Comparison of ENCODE assay signal across 1 cellular context in the genomic region with DNA sequence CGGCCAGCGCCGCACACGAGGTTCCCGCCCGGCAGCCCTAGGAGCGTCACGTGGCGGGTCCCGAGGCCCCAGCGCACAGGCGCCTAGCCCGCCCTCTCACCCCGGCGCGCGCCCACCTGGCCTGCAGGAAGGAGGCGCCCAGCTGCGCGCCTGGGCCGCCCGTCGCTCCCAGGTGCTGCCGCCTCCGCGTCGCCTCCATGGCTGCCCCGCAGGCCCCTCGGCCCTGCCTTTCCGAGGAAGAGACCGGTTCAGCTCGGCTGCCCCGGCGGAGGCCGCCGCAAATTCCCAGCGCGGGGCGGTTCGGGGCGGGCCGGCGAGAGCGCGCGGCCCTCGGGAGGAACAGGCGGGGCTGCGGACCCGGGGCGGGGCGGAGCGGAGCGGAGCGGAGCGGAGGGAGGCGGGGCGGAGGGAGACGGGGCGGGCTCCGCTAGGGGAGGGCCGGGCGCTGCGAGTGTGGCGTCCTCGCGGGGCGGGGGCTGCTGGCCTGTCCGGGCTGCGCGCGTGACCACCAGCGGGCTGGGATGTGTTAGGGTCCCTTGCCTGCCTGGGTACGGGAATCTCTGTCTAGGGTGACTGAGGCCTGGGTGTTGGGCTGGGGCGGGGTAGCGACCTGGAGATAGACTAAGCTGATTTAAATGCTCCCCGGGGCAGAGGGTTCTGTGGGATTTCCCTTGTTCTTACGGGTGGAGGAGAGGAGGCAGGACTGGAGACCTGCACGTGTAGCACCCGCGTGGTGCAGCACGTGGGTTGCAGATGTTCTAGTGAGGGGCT.
TF ChIP-seq lines count a peak whose summit lies in the region.

A gene (minus strand): TSS at position 343 of the 771 bp plus-strand sequence. CDS start 144 bp downstream, at position 199.

TF ChIP-seq in HepG2, 621 proteins besides CTCF, POLR2A, EP300 and RAD21 (continued from another document and continues in another):
- TF ChIP-seq, protein P1, sequence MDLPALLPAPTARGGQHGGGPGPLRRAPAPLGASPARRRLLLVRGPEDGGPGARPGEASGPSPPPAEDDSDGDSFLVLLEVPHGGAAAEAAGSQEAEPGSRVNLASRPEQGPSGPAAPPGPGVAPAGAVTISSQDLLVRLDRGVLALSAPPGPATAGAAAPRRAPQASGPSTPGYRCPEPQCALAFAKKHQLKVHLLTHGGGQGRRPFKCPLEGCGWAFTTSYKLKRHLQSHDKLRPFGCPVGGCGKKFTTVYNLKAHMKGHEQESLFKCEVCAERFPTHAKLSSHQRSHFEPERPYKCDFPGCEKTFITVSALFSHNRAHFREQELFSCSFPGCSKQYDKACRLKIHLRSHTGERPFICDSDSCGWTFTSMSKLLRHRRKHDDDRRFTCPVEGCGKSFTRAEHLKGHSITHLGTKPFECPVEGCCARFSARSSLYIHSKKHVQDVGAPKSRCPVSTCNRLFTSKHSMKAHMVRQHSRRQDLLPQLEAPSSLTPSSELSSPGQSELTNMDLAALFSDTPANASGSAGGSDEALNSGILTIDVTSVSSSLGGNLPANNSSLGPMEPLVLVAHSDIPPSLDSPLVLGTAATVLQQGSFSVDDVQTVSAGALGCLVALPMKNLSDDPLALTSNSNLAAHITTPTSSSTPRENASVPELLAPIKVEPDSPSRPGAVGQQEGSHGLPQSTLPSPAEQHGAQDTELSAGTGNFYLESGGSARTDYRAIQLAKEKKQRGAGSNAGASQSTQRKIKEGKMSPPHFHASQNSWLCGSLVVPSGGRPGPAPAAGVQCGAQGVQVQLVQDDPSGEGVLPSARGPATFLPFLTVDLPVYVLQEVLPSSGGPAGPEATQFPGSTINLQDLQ (CRISPR knock-in tag; IDR thresholded peaks at IDR 0.05) = peak; percentile 73; the same call in 1 of the 2 replicates
- 0 out of 2 replicates have a peak, but pooled peaks have one; percentile 82 for TF ChIP-seq ZNF101 (CRISPR knock-in tag; IDR thresholded peaks at IDR 0.05; ENCODE audit: borderline replicate concordance, low read depth)
- TF ChIP-seq, protein P2, sequence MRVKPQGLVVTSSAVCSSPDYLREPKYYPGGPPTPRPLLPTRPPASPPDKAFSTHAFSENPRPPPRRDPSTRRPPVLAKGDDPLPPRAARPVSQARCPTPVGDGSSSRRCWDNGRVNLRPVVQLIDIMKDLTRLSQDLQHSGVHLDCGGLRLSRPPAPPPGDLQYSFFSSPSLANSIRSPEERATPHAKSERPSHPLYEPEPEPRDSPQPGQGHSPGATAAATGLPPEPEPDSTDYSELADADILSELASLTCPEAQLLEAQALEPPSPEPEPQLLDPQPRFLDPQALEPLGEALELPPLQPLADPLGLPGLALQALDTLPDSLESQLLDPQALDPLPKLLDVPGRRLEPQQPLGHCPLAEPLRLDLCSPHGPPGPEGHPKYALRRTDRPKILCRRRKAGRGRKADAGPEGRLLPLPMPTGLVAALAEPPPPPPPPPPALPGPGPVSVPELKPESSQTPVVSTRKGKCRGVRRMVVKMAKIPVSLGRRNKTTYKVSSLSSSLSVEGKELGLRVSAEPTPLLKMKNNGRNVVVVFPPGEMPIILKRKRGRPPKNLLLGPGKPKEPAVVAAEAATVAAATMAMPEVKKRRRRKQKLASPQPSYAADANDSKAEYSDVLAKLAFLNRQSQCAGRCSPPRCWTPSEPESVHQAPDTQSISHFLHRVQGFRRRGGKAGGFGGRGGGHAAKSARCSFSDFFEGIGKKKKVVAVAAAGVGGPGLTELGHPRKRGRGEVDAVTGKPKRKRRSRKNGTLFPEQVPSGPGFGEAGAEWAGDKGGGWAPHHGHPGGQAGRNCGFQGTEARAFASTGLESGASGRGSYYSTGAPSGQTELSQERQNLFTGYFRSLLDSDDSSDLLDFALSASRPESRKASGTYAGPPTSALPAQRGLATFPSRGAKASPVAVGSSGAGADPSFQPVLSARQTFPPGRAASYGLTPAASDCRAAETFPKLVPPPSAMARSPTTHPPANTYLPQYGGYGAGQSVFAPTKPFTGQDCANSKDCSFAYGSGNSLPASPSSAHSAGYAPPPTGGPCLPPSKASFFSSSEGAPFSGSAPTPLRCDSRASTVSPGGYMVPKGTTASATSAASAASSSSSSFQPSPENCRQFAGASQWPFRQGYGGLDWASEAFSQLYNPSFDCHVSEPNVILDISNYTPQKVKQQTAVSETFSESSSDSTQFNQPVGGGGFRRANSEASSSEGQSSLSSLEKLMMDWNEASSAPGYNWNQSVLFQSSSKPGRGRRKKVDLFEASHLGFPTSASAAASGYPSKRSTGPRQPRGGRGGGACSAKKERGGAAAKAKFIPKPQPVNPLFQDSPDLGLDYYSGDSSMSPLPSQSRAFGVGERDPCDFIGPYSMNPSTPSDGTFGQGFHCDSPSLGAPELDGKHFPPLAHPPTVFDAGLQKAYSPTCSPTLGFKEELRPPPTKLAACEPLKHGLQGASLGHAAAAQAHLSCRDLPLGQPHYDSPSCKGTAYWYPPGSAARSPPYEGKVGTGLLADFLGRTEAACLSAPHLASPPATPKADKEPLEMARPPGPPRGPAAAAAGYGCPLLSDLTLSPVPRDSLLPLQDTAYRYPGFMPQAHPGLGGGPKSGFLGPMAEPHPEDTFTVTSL (CRISPR knock-in tag; IDR thresholded peaks at IDR 0.05; ENCODE audit: borderline replicate concordance) = no peak; the same call in 1 of the 2 replicates
- peak; percentile 96 for TF ChIP-seq MYC (CRISPR knock-in tag; IDR thresholded peaks at IDR 0.05; ENCODE audit: borderline replicate concordance)
- TF ChIP-seq, protein P3, sequence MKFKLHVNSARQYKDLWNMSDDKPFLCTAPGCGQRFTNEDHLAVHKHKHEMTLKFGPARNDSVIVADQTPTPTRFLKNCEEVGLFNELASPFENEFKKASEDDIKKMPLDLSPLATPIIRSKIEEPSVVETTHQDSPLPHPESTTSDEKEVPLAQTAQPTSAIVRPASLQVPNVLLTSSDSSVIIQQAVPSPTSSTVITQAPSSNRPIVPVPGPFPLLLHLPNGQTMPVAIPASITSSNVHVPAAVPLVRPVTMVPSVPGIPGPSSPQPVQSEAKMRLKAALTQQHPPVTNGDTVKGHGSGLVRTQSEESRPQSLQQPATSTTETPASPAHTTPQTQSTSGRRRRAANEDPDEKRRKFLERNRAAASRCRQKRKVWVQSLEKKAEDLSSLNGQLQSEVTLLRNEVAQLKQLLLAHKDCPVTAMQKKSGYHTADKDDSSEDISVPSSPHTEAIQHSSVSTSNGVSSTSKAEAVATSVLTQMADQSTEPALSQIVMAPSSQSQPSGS (CRISPR knock-in tag; IDR thresholded peaks at IDR 0.05) = no peak
- peak; percentile 43; the same call in 1 of the 2 replicates for TF ChIP-seq ZNF160 (CRISPR knock-in tag; IDR thresholded peaks at IDR 0.05)
- peak; percentile 33; the same call in 1 of the 2 replicates for TF ChIP-seq REXO4 (CRISPR knock-in tag; IDR thresholded peaks at IDR 0.05; ENCODE audit: borderline replicate concordance)
- no peak for TF ChIP-seq ZNF598 (CRISPR knock-in tag; IDR thresholded peaks at IDR 0.05; ENCODE audit: borderline replicate concordance)
- no peak; the same call in 1 of the 2 replicates for TF ChIP-seq ZFP90 (CRISPR knock-in tag; IDR thresholded peaks at IDR 0.05; ENCODE audit: borderline replicate concordance)
- TF ChIP-seq ZNF329 (CRISPR knock-in tag; IDR thresholded peaks at IDR 0.05; ENCODE audit: low read depth) = 0 out of 2 replicates have a peak, but pooled peaks have one; percentile 20
- TF ChIP-seq MAF1 (CRISPR knock-in tag; IDR thresholded peaks at IDR 0.05; ENCODE audit: borderline replicate concordance) = no peak
- peak; percentile 95 for TF ChIP-seq ZNF607 (CRISPR knock-in tag; IDR thresholded peaks at IDR 0.05; ENCODE audit: borderline replicate concordance)
- TF ChIP-seq MED13 (CRISPR knock-in tag; IDR thresholded peaks at IDR 0.05) = no peak; the same call in 1 of the 2 replicates
- no peak for TF ChIP-seq ZNF460 (CRISPR knock-in tag; IDR thresholded peaks at IDR 0.05; ENCODE audit: borderline replicate concordance)
- TF ChIP-seq SAP130 (CRISPR knock-in tag; IDR thresholded peaks at IDR 0.05; ENCODE audit: low read depth) = peak; percentile 81
- peak; percentile 75; the same call in 1 of the 2 replicates for TF ChIP-seq NR1H2 (CRISPR knock-in tag; IDR thresholded peaks at IDR 0.05; ENCODE audit: borderline replicate concordance, low read depth)
- TF ChIP-seq ZNF124 (CRISPR knock-in tag; IDR thresholded peaks at IDR 0.05) = no peak
- TF ChIP-seq, protein P4, sequence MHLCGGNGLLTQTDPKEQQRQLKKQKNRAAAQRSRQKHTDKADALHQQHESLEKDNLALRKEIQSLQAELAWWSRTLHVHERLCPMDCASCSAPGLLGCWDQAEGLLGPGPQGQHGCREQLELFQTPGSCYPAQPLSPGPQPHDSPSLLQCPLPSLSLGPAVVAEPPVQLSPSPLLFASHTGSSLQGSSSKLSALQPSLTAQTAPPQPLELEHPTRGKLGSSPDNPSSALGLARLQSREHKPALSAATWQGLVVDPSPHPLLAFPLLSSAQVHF (CRISPR knock-in tag; IDR thresholded peaks at IDR 0.05) = 0 out of 2 replicates have a peak, but pooled peaks have one; percentile 67
- TF ChIP-seq HNRNPLL (IDR thresholded peaks at IDR 0.05; ENCODE audit: low read depth, low read length, poor library complexity, severe bottlenecking) = peak; percentile 34
- peak; percentile 92 for TF ChIP-seq ARNT2 (CRISPR knock-in tag; IDR thresholded peaks at IDR 0.05; ENCODE audit: low read depth)
- peak; percentile 58; the same call in 1 of the 2 replicates for TF ChIP-seq ZNF768 (CRISPR knock-in tag; IDR thresholded peaks at IDR 0.05)
- TF ChIP-seq KDM2A (CRISPR knock-in tag; IDR thresholded peaks at IDR 0.05; ENCODE audit: borderline replicate concordance, low read depth) = no peak; the same call in 1 of the 2 replicates
- TF ChIP-seq, protein P5, sequence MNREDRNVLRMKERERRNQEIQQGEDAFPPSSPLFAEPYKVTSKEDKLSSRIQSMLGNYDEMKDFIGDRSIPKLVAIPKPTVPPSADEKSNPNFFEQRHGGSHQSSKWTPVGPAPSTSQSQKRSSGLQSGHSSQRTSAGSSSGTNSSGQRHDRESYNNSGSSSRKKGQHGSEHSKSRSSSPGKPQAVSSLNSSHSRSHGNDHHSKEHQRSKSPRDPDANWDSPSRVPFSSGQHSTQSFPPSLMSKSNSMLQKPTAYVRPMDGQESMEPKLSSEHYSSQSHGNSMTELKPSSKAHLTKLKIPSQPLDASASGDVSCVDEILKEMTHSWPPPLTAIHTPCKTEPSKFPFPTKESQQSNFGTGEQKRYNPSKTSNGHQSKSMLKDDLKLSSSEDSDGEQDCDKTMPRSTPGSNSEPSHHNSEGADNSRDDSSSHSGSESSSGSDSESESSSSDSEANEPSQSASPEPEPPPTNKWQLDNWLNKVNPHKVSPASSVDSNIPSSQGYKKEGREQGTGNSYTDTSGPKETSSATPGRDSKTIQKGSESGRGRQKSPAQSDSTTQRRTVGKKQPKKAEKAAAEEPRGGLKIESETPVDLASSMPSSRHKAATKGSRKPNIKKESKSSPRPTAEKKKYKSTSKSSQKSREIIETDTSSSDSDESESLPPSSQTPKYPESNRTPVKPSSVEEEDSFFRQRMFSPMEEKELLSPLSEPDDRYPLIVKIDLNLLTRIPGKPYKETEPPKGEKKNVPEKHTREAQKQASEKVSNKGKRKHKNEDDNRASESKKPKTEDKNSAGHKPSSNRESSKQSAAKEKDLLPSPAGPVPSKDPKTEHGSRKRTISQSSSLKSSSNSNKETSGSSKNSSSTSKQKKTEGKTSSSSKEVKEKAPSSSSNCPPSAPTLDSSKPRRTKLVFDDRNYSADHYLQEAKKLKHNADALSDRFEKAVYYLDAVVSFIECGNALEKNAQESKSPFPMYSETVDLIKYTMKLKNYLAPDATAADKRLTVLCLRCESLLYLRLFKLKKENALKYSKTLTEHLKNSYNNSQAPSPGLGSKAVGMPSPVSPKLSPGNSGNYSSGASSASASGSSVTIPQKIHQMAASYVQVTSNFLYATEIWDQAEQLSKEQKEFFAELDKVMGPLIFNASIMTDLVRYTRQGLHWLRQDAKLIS (CRISPR knock-in tag; IDR thresholded peaks at IDR 0.05) = no peak
- TF ChIP-seq ZNF567 (CRISPR knock-in tag; IDR thresholded peaks at IDR 0.05; ENCODE audit: borderline replicate concordance) = no peak
- TF ChIP-seq ZNF121 (CRISPR knock-in tag; IDR thresholded peaks at IDR 0.05) = no peak
- TF ChIP-seq ZNF761 (CRISPR knock-in tag; conservative IDR thresholded peaks at IDR 0.05) = peak; percentile 97
- TF ChIP-seq, protein P6, sequence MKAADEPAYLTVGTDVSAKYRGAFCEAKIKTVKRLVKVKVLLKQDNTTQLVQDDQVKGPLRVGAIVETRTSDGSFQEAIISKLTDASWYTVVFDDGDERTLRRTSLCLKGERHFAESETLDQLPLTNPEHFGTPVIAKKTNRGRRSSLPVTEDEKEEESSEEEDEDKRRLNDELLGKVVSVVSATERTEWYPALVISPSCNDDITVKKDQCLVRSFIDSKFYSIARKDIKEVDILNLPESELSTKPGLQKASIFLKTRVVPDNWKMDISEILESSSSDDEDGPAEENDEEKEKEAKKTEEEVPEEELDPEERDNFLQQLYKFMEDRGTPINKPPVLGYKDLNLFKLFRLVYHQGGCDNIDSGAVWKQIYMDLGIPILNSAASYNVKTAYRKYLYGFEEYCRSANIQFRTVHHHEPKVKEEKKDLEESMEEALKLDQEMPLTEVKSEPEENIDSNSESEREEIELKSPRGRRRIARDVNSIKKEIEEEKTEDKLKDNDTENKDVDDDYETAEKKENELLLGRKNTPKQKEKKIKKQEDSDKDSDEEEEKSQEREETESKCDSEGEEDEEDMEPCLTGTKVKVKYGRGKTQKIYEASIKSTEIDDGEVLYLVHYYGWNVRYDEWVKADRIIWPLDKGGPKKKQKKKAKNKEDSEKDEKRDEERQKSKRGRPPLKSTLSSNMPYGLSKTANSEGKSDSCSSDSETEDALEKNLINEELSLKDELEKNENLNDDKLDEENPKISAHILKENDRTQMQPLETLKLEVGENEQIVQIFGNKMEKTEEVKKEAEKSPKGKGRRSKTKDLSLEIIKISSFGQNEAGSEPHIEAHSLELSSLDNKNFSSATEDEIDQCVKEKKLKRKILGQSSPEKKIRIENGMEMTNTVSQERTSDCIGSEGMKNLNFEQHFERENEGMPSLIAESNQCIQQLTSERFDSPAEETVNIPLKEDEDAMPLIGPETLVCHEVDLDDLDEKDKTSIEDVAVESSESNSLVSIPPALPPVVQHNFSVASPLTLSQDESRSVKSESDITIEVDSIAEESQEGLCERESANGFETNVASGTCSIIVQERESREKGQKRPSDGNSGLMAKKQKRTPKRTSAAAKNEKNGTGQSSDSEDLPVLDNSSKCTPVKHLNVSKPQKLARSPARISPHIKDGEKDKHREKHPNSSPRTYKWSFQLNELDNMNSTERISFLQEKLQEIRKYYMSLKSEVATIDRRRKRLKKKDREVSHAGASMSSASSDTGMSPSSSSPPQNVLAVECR (CRISPR knock-in tag; IDR thresholded peaks at IDR 0.05; ENCODE audit: borderline replicate concordance) = peak; percentile 63
- TF ChIP-seq, protein P7, sequence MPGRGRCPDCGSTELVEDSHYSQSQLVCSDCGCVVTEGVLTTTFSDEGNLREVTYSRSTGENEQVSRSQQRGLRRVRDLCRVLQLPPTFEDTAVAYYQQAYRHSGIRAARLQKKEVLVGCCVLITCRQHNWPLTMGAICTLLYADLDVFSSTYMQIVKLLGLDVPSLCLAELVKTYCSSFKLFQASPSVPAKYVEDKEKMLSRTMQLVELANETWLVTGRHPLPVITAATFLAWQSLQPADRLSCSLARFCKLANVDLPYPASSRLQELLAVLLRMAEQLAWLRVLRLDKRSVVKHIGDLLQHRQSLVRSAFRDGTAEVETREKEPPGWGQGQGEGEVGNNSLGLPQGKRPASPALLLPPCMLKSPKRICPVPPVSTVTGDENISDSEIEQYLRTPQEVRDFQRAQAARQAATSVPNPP (CRISPR knock-in tag; IDR thresholded peaks at IDR 0.05) = peak; percentile 69; the same call in 1 of the 2 replicates
- TF ChIP-seq SKI (IDR thresholded peaks at IDR 0.05; ENCODE audit: partially characterized antibody) = peak; percentile 45
- TF ChIP-seq SRF (IDR thresholded peaks at IDR 0.05; ENCODE audit: low read depth, low read length) = no peak
- TF ChIP-seq PCBP1 (IDR thresholded peaks at IDR 0.05; ENCODE audit: borderline replicate concordance, low read depth, low read length) = no peak
- TF ChIP-seq ZNF749 (CRISPR knock-in tag; IDR thresholded peaks at IDR 0.05; ENCODE audit: borderline replicate concordance) = peak; percentile 87
